Comparison of ENCODE assay signal across 8 cellular contexts in genomic region chr3:16338999-16339398, GRCh38.
DNase-seq lines count a peak whose midpoint lies in the region; ATAC-seq and TF ChIP-seq lines count a peak whose summit lies in the region.

No MANE protein-coding gene starts in this region.

- DNase-seq in activated naive CD8-positive, alpha-beta T cell treated with anti-CD3 and anti-CD28 coated beads, Interleukin-2, amount 50 U/mL, for 24 hours: no peak
- no peak for DNase-seq in right lobe of liver
- no peak for DNase-seq in mesothelial cell of epicardium (ENCODE audit: low spot score in 2 of 2, unreplicated experiment in 2 of 2)

- H4K20me1 ChIP-seq in DOHH2 (ENCODE audit: control insufficient read depth, insufficient read depth, low read depth, low read length): peaks cover 8% of the 10 kb centered on the region; the same call in 1 of the 2 replicates

- H3K4me1 Mint-ChIP-seq in activated naive CD8-positive, alpha-beta T cell treated with anti-CD3 and anti-CD28 coated beads, Interleukin-2, amount 50 U/mL, for 24 hours: peaks cover 65% of the 10 kb centered on the region
- no peaks in the 10 kb centered on the region for H3K4me1 Mint-ChIP-seq in mesothelial cell of epicardium

- H3K4me3 ChIP-seq in DOHH2 (ENCODE audit: low read length) (no peak overlapping the region), right lobe of liver (no peak overlapping the region)

- WGBS in right lobe of liver (ENCODE audit: insufficient coverage, low coverage, low lambda C conversion rate, missing lambda C conversion rate): 57% methylated on average over 1 of the region's 1 CpG

- H3K4me2 ChIP-seq in DOHH2 (ENCODE audit: low read length): no peak overlapping the region

- intact Hi-C loops in right lobe of liver (cut with DNase I): no loop called here

- H3K4me3 Mint-ChIP-seq in activated naive CD8-positive, alpha-beta T cell treated with anti-CD3 and anti-CD28 coated beads, Interleukin-2, amount 50 U/mL, for 24 hours: no peak overlapping the region
- no peak overlapping the region for H3K4me3 Mint-ChIP-seq in mesothelial cell of epicardium

- H3K27ac ChIP-seq in DOHH2 (ENCODE audit: low read depth, low read length) (peak overlapping the region; percentile 3; the same call in 1 of the 2 replicates), right lobe of liver (no peak overlapping the region)

- H3F3A ChIP-seq in DOHH2 (ENCODE audit: control insufficient read depth, insufficient read depth): peaks cover 15% of the 10 kb centered on the region; the same call in 1 of the 2 replicates

- no peaks in the 10 kb centered on the region for H3K27me3 Mint-ChIP-seq in activated naive CD8-positive, alpha-beta T cell treated with anti-CD3 and anti-CD28 coated beads, Interleukin-2, amount 50 U/mL, for 24 hours
- no peaks in the 10 kb centered on the region for H3K27me3 Mint-ChIP-seq in mesothelial cell of epicardium (ENCODE audit: low read depth)

- H3K79me2 ChIP-seq in DOHH2 (ENCODE audit: control insufficient read depth, low read length): peaks cover 96% of the 10 kb centered on the region

- H3K4me1 ChIP-seq in DOHH2 (ENCODE audit: control insufficient read depth, low read length) (peaks cover 54% of the 10 kb centered on the region), right lobe of liver (no peaks in the 10 kb centered on the region)

- H3K36me3 Mint-ChIP-seq in activated naive CD8-positive, alpha-beta T cell treated with anti-CD3 and anti-CD28 coated beads, Interleukin-2, amount 50 U/mL, for 24 hours (ENCODE audit: low read depth): peaks cover 60% of the 10 kb centered on the region
- H3K36me3 Mint-ChIP-seq in mesothelial cell of epicardium: peaks cover 18% of the 10 kb centered on the region

- H3K9me3 ChIP-seq in DOHH2 (ENCODE audit: control insufficient read depth, insufficient read depth, low read length): no peaks in the 10 kb centered on the region
- H3K9me3 ChIP-seq in right lobe of liver: no peaks in the 10 kb centered on the region

- no peaks in the 10 kb centered on the region for H3K9me2 ChIP-seq in DOHH2 (replicated peaks; ENCODE audit: control insufficient read depth, low read length)

- H3K27ac Mint-ChIP-seq in activated naive CD8-positive, alpha-beta T cell treated with anti-CD3 and anti-CD28 coated beads, Interleukin-2, amount 50 U/mL, for 24 hours: peak overlapping the region; percentile 86
- no peak overlapping the region for H3K27ac Mint-ChIP-seq in mesothelial cell of epicardium

- peaks cover 98% of the 10 kb centered on the region for H3K36me3 ChIP-seq in DOHH2 (ENCODE audit: control insufficient read depth, low read length)
- no peaks in the 10 kb centered on the region for H3K36me3 ChIP-seq in right lobe of liver

- peaks cover 6% of the 10 kb centered on the region for H3K9me3 Mint-ChIP-seq in activated naive CD8-positive, alpha-beta T cell treated with anti-CD3 and anti-CD28 coated beads, Interleukin-2, amount 50 U/mL, for 24 hours
- H3K9me3 Mint-ChIP-seq in mesothelial cell of epicardium: peaks cover 12% of the 10 kb centered on the region

- ATAC-seq in HG03460 (IDR thresholded peaks at IDR 0.05; ENCODE audit: unreplicated experiment) (peak; percentile 45), right lobe of liver (peak in 3 of 4 donors; percentile 26 to 70 (median 36)), GM21390 (IDR thresholded peaks at IDR 0.05; ENCODE audit: unreplicated experiment) (no peak), GM19452 (IDR thresholded peaks at IDR 0.05; ENCODE audit: unreplicated experiment) (no peak), GM19324 (IDR thresholded peaks at IDR 0.05; ENCODE audit: low FRiP score, unreplicated experiment) (no peak)
- peak; percentile 82 for ATAC-seq in activated naive CD8-positive, alpha-beta T cell treated with anti-CD3 and anti-CD28 coated beads, Interleukin-2, amount 50 U/mL, for 24 hours

- TF ChIP-seq POLR2A in right lobe of liver (IDR thresholded peaks at IDR 0.05): no peak

- TF ChIP-seq CTCF in DOHH2 (IDR thresholded peaks at IDR 0.05; ENCODE audit: low read depth, low read length, poor library complexity, severe bottlenecking) (no peak), right lobe of liver (IDR thresholded peaks at IDR 0.05) (no peak), mesothelial cell of epicardium (IDR thresholded peaks at IDR 0.05; ENCODE audit: unreplicated experiment) (no peak)

- H3K27me3 ChIP-seq in DOHH2 (ENCODE audit: control insufficient read depth, low read length) (no peaks in the 10 kb centered on the region), right lobe of liver (no peaks in the 10 kb centered on the region)

Comparison
In these comparisons a context has a peak if more than half of its experiments do, and no peak if none do; other contexts are left out.
1. ATAC-seq: peak in HG03460 (single experiment), activated naive CD8-positive, alpha-beta T cell treated with anti-CD3 and anti-CD28 coated beads, Interleukin-2, amount 50 U/mL, for 24 hours (single experiment) and right lobe of liver (3 of 4); none in GM21390 (single experiment), GM19452 (single experiment) and GM19324 (single experiment).